13 cellular contexts compared by ENCODE assay signal in the genomic region with DNA sequence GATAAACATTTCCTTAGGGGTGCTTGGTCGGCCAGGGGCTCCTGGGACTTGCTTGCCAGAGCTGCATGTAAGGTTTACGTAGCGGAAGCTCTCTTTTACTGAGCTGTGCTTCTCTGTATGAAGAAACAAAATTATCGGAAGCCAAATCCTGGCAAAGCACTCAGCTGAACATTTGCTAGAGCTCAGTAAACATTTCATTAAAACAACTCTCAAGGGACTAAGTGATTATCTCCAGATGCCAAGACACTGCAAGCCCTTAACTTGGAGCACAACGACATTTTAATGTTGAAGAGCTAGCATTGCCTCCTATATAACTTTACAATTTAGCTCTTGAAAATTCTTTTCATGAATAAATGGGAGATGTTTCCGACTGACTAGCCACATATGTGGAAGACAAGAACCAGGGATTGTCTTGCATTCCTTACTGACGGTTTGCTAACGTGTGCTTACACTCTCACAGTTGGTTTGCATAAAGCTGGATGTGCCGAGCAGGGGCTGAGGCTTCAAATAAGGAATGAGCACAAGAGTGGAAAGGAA. TPM values are rescaled to one million over a fixed set of nuclear protein-coding genes. Genes with fewer than 3 reads are reported as not detected.
A peak's percentile ranks its signal among the peaks of the same experiment; 100 is the strongest.
DNase-seq lines count a peak whose midpoint lies in the region; ATAC-seq and TF ChIP-seq lines count a peak whose summit lies in the region.
"Had no signal": no experiment of that assay in that cellular context is flagged by ENCODE, and none has a peak within 500 bp of the region (broad histone marks: within the 10 kb centered on the region; RNA-seq: fewer than 3 reads in every experiment).

No MANE protein-coding gene starts in this region.

- H3K9me3 Mint-ChIP-seq in MCF 10A (ENCODE audit: unreplicated experiment) = no peaks in the 10 kb centered on the region
- H3K9me3 Mint-ChIP-seq: T-helper 1 cell treated with Interleukin-12 subunit alpha and Interleukin-12 subunit beta and Interleukin-4 antibody, amounts not matched to agents 30 μg/mL and 1 μg/mL, for 36 hours had no signal

- CTCF ChIA-PET in MCF 10A (lab: Yijun Ruan, JAX) = interaction anchor here (0.8 to 1.5 kb wide), 5 partner anchors 10 to 67 kb away, joined by 3 to 4 read pairs (median 3); no protein-coding TSS in a partner anchor

- 54 to 67% methylated on average over 9 of the region's 9 CpGs for WGBS in lung, 2 donors

- no peak for TF ChIP-seq CTCF in breast epithelium (IDR thresholded peaks at IDR 0.05)
- TF ChIP-seq CTCF in MCF 10A (IDR thresholded peaks at IDR 0.05; ENCODE audit: unreplicated experiment) = no peak
- TF ChIP-seq CTCF in colonic mucosa (IDR thresholded peaks at IDR 0.05) = no peak
- no peak for TF ChIP-seq CTCF in lung (IDR thresholded peaks at IDR 0.05; ENCODE audit: control extremely low read depth, extremely low read depth)
- no peak for TF ChIP-seq CTCF in uterus (IDR thresholded peaks at IDR 0.05)

- H3K9ac ChIP-seq in colonic mucosa (ENCODE audit: low read depth in 2 of 2, low read length in 2 of 2) = no peak overlapping the region

- TF ChIP-seq POLR2A in breast epithelium (IDR thresholded peaks at IDR 0.05) = no peak
- TF ChIP-seq POLR2A in uterus (IDR thresholded peaks at IDR 0.05) = no peak

- DNase-seq in breast epithelium (ENCODE audit: low spot score in 2 of 2) = no peak
- DNase-seq in MCF 10A (ENCODE audit: unreplicated experiment) = no peak
- no peak for DNase-seq in colonic mucosa
- DNase-seq in lung (ENCODE audit: low spot score) = no peak
- peak in 1 of 2 donors; percentile 49 for DNase-seq in uterus
- no peak for DNase-seq in iPS-NIHi7 (ENCODE audit: extremely low spot score)
- DNase-seq in HUDEP-2 (lab: John Stamatoyannopoulos, UW; ENCODE audit: unreplicated experiment in 76 of 76) = no peak
- DNase-seq: activated CD8-positive, alpha-beta memory T cell treated with anti-CD3 and anti-CD28 coated beads for 24 hours; aorta; HCEC 1CT had no signal

- H3K4me1 ChIP-seq in breast epithelium (peaks cover 0 to 9% of the 10 kb centered on the region in 2 donors), colonic mucosa (no peaks in the 10 kb centered on the region), lung (ENCODE audit: control insufficient read depth in 2 of 2, insufficient read depth in 2 of 2, low read length in 2 of 2) (peaks cover 0 to 5% of the 10 kb centered on the region in 2 donors), uterus (peaks cover 0 to 8% of the 10 kb centered on the region in 2 donors)

- H3K36me3 ChIP-seq in breast epithelium (no peaks in the 10 kb centered on the region), colonic mucosa (no peaks in the 10 kb centered on the region), lung (ENCODE audit: control insufficient read depth in 2 of 2, insufficient read depth in 2 of 2, low read length in 2 of 2) (no peaks in the 10 kb centered on the region), uterus (no peaks in the 10 kb centered on the region)

- H3K9me3 ChIP-seq in breast epithelium (no peaks in the 10 kb centered on the region), colonic mucosa (no peaks in the 10 kb centered on the region), lung (ENCODE audit: control insufficient read depth in 2 of 2, insufficient read depth in 1 of 2, low read length in 1 of 2) (no peaks in the 10 kb centered on the region), uterus (no peaks in the 10 kb centered on the region)

- H3K4me3 ChIP-seq in breast epithelium (no peak overlapping the region), colonic mucosa (no peak overlapping the region), lung (no peak overlapping the region), uterus (peak overlapping the region in 1 of 2 donors; percentile 2)

- intact Hi-C loops in breast epithelium (cut with DNase I; ENCODE audit: low total_unique reads) (no loop called here), MCF 10A (cut with micrococcal nuclease) (no loop called here), colonic mucosa (cut with DNase I) (no loop called here), uterus (cut with DNase I; ENCODE audit: low total_unique reads) (no loop called here)

- H3K27me3 Mint-ChIP-seq in MCF 10A (ENCODE audit: insufficient read depth, unreplicated experiment) = no peaks in the 10 kb centered on the region

- POLR2A ChIA-PET in MCF 10A (lab: Yijun Ruan, JAX) = interaction anchor here (0.6 to 1.3 kb wide), 2 partner anchors 13 to 23 kb away, joined by 3 read pairs; no protein-coding TSS in a partner anchor

- H3K27me3 ChIP-seq in breast epithelium = no peaks in the 10 kb centered on the region
- H3K27me3 ChIP-seq in colonic mucosa = no peaks in the 10 kb centered on the region
- H3K27me3 ChIP-seq in lung (ENCODE audit: control insufficient read depth, insufficient read depth) = no peaks in the 10 kb centered on the region
- H3K27me3 ChIP-seq in uterus = no peaks in the 10 kb centered on the region

- H3K27ac Mint-ChIP-seq in MCF 10A (ENCODE audit: low read depth, unreplicated experiment) = no peak overlapping the region
- H3K27ac Mint-ChIP-seq: T-helper 1 cell treated with Interleukin-12 subunit alpha and Interleukin-12 subunit beta and Interleukin-4 antibody, amounts not matched to agents 30 μg/mL and 1 μg/mL, for 36 hours had no signal

- H3K27ac ChIP-seq in breast epithelium = peak overlapping the region; percentile 13 to 83
- H3K27ac ChIP-seq in colonic mucosa = peak overlapping the region; percentile 21
- H3K27ac ChIP-seq in lung (ENCODE audit: low read depth in 1 of 2, low read length in 1 of 2) = peak overlapping the region in 1 of 2 donors; percentile 57
- H3K27ac ChIP-seq in uterus = peak overlapping the region; percentile 75 to 78

- ATAC-seq in lung (ENCODE audit: insufficient read depth, low FRiP score) (peak; percentile 43), GM19397 (IDR thresholded peaks at IDR 0.05; ENCODE audit: unreplicated experiment) (no peak)
- ATAC-seq: left lobe of liver had no signal

- no peak overlapping the region for H3K4me3 Mint-ChIP-seq in MCF 10A (ENCODE audit: unreplicated experiment)
- H3K4me3 Mint-ChIP-seq: T-helper 1 cell treated with Interleukin-12 subunit alpha and Interleukin-12 subunit beta and Interleukin-4 antibody, amounts not matched to agents 30 μg/mL and 1 μg/mL, for 36 hours had no signal

- H3K36me3 Mint-ChIP-seq in MCF 10A (ENCODE audit: insufficient read depth, unreplicated experiment) = no peaks in the 10 kb centered on the region

- H3K4me1 Mint-ChIP-seq in MCF 10A (ENCODE audit: insufficient read depth, unreplicated experiment) = no peaks in the 10 kb centered on the region

- BruUV-seq in MCF 10A (replicated peaks; lab: Mats Ljungman, UMichigan) = no TSS peak

RNA-seq across cellular contexts. Expression of a gene that starts 43.3 kb away (rescaled TPM):
- total RNA-seq in breast epithelium = 100 to 1,000 TPM in 1 of 3 donors, 10 to 100 TPM in 2; 35.7 to 139 (median 78.7) TPM
- total RNA-seq in MCF 10A (2022) = 0.29 and 0.93 TPM in 2 replicates
- 1 to 10 TPM; 2.5 to 7.5 TPM for total RNA-seq in colonic mucosa
- total RNA-seq in lung = 10 to 100 TPM in 1 of 2 donors, 1 to 10 TPM in 1; 3.7 to 27.6 TPM
- 1 to 10 TPM; 2.6 to 4.2 TPM for polyA plus RNA-seq in lung
- 10 to 100 TPM in 1 of 4 donors, 1 to 10 TPM in 2, under 1 TPM in 1; 0.88 to 66.8 (median 5.9) TPM for total RNA-seq in uterus

RNA-seq across cellular contexts. Expression of a gene that starts 44.3 kb away (rescaled TPM):
- total RNA-seq in breast epithelium (10 to 100 TPM in 1 of 3 donors, 1 to 10 TPM in 1, under 1 TPM in 1; 0.96 to 14.5 (median 3.6) TPM), MCF 10A (2022) (0.19 and 0.37 TPM in 2 replicates), colonic mucosa (under 1 TPM; 0.20 to 0.42 TPM), lung (1 to 10 TPM; 1.9 to 2.2 TPM), uterus (1 to 10 TPM in 3 of 4 donors, under 1 TPM in 1; 0.29 to 6.8 (median 3.8) TPM)
- polyA plus RNA-seq in lung = 1 to 10 TPM in 1 of 2 donors, under 1 TPM in 1; 0.28 to 2.0 TPM
